1 cellular context compared by ENCODE assay signal in genomic region chr5:123359866-123360569, GRCh38.
TF ChIP-seq lines count a peak whose summit lies in the region.

No MANE protein-coding gene starts in this region.

TF ChIP-seq in IMR-90, 13 proteins besides CTCF, POLR2A, EP300 and RAD21 (continued from another document):
- TF ChIP-seq USF2 (IDR thresholded peaks at IDR 0.05; ENCODE audit: low read depth, low read length) = no peak
